In the genomic region with DNA sequence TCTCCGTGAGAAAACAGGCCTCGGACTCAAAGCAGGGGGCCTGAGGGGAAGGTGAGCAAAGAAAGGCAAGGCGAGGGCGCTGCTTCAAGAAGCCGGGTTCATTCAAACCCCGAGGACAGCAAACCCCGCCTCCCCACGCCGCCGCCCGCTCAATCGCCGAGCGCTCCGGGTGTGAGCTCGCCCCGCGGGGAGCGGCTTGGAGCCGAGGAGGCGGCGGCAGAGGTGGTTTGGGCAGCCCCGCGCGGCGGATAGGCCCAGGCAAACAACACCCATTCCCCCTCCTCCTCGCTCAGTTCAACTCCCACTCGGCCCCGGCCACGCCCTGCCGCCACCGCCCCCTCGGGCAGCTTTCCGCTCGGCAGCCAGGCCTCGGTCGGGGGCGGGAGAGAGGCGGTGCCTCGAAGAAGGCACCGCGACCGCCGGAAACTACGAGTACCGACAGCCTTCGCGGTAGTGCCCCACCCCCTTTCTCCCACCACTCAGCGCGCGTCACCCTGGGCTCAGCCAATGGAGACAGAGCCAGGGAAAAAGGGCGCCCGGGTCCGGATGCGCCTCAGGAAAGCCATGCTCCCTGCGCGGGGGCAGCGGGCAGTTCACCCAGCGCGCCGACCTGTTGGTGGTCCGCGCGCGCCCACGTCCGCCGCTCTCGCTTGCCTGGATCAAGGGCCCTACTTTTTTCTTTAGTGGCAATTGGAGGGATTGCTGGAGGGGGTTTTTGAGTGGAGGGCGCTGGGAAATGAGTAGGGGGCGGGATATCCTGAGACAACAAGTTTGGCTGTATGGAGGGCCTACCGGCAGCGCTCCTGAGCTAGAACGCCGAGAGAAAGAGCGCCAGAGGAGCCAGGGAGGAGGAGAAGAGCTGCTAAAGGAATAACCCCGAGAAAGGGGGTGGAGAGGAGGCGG, we compare ENCODE assay signal across 1 cellular context.
TF ChIP-seq lines count a peak whose summit lies in the region.

No MANE protein-coding gene starts in this region.

TF ChIP-seq in K562, 482 proteins besides CTCF, POLR2A, EP300 and RAD21 (continued from another document and continues in another):
- TF ChIP-seq, protein P1, sequence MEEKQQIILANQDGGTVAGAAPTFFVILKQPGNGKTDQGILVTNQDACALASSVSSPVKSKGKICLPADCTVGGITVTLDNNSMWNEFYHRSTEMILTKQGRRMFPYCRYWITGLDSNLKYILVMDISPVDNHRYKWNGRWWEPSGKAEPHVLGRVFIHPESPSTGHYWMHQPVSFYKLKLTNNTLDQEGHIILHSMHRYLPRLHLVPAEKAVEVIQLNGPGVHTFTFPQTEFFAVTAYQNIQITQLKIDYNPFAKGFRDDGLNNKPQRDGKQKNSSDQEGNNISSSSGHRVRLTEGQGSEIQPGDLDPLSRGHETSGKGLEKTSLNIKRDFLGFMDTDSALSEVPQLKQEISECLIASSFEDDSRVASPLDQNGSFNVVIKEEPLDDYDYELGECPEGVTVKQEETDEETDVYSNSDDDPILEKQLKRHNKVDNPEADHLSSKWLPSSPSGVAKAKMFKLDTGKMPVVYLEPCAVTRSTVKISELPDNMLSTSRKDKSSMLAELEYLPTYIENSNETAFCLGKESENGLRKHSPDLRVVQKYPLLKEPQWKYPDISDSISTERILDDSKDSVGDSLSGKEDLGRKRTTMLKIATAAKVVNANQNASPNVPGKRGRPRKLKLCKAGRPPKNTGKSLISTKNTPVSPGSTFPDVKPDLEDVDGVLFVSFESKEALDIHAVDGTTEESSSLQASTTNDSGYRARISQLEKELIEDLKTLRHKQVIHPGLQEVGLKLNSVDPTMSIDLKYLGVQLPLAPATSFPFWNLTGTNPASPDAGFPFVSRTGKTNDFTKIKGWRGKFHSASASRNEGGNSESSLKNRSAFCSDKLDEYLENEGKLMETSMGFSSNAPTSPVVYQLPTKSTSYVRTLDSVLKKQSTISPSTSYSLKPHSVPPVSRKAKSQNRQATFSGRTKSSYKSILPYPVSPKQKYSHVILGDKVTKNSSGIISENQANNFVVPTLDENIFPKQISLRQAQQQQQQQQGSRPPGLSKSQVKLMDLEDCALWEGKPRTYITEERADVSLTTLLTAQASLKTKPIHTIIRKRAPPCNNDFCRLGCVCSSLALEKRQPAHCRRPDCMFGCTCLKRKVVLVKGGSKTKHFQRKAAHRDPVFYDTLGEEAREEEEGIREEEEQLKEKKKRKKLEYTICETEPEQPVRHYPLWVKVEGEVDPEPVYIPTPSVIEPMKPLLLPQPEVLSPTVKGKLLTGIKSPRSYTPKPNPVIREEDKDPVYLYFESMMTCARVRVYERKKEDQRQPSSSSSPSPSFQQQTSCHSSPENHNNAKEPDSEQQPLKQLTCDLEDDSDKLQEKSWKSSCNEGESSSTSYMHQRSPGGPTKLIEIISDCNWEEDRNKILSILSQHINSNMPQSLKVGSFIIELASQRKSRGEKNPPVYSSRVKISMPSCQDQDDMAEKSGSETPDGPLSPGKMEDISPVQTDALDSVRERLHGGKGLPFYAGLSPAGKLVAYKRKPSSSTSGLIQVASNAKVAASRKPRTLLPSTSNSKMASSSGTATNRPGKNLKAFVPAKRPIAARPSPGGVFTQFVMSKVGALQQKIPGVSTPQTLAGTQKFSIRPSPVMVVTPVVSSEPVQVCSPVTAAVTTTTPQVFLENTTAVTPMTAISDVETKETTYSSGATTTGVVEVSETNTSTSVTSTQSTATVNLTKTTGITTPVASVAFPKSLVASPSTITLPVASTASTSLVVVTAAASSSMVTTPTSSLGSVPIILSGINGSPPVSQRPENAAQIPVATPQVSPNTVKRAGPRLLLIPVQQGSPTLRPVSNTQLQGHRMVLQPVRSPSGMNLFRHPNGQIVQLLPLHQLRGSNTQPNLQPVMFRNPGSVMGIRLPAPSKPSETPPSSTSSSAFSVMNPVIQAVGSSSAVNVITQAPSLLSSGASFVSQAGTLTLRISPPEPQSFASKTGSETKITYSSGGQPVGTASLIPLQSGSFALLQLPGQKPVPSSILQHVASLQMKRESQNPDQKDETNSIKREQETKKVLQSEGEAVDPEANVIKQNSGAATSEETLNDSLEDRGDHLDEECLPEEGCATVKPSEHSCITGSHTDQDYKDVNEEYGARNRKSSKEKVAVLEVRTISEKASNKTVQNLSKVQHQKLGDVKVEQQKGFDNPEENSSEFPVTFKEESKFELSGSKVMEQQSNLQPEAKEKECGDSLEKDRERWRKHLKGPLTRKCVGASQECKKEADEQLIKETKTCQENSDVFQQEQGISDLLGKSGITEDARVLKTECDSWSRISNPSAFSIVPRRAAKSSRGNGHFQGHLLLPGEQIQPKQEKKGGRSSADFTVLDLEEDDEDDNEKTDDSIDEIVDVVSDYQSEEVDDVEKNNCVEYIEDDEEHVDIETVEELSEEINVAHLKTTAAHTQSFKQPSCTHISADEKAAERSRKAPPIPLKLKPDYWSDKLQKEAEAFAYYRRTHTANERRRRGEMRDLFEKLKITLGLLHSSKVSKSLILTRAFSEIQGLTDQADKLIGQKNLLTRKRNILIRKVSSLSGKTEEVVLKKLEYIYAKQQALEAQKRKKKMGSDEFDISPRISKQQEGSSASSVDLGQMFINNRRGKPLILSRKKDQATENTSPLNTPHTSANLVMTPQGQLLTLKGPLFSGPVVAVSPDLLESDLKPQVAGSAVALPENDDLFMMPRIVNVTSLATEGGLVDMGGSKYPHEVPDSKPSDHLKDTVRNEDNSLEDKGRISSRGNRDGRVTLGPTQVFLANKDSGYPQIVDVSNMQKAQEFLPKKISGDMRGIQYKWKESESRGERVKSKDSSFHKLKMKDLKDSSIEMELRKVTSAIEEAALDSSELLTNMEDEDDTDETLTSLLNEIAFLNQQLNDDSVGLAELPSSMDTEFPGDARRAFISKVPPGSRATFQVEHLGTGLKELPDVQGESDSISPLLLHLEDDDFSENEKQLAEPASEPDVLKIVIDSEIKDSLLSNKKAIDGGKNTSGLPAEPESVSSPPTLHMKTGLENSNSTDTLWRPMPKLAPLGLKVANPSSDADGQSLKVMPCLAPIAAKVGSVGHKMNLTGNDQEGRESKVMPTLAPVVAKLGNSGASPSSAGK (IDR thresholded peaks at IDR 0.05), result peak; percentile 70
- TF ChIP-seq ZKSCAN1 (IDR thresholded peaks at IDR 0.05; ENCODE audit: low read depth, low read length) (no peak; the same call in 1 of the 2 replicates), NFE2L1 (tag; IDR thresholded peaks at IDR 0.05; ENCODE audit: borderline replicate concordance, low read depth) (no peak), BRD4 (IDR thresholded peaks at IDR 0.05) (no peak), MCM2 (IDR thresholded peaks at IDR 0.05; ENCODE audit: low read depth) (no peak), TAF1 (IDR thresholded peaks at IDR 0.05; ENCODE audit: control insufficient read depth, extremely low read depth, insufficient read depth, low read length, severe bottlenecking) (peak; percentile 16), RBM15 (IDR thresholded peaks at IDR 0.05; ENCODE audit: insufficient read depth, low read length) (no peak), HMG20B (CRISPR knock-in tag; IDR thresholded peaks at IDR 0.05) (no peak), SETDB1 (IDR thresholded peaks at IDR 0.05; ENCODE audit: low read length) (no peak), ZNF830 (CRISPR knock-in tag; IDR thresholded peaks at IDR 0.05) (peak; percentile 83; the same call in 1 of the 2 replicates), GATAD2B (IDR thresholded peaks at IDR 0.05; ENCODE audit: borderline replicate concordance) (no peak), SMARCB1 (IDR thresholded peaks at IDR 0.05; ENCODE audit: insufficient read length, low read depth) (no peak), POLR2AphosphoS5 (IDR thresholded peaks at IDR 0.05; ENCODE audit: control insufficient read depth, insufficient read depth, low read depth, low read length) (peak; percentile 63; the same call in 1 of the 2 replicates), EP400 (IDR thresholded peaks at IDR 0.05) (peak; percentile 88), BHLHE40 (IDR thresholded peaks at IDR 0.05; ENCODE audit: low read length) (no peak), PHF8 (IDR thresholded peaks at IDR 0.05; ENCODE audit: borderline replicate concordance, low read length) (peak; percentile 82), NUFIP1 (IDR thresholded peaks at IDR 0.05; ENCODE audit: partially characterized antibody) (no peak), JUN (IDR thresholded peaks at IDR 0.05; ENCODE audit: borderline replicate concordance, low read depth, low read length) (peak; percentile 30; the same call in 1 of the 2 replicates), JUN (CRISPR knock-in tag; IDR thresholded peaks at IDR 0.05; ENCODE audit: borderline replicate concordance) (no peak), PTBP1 (IDR thresholded peaks at IDR 0.05; ENCODE audit: low read depth, low read length) (no peak)
- TF ChIP-seq, protein P2, sequence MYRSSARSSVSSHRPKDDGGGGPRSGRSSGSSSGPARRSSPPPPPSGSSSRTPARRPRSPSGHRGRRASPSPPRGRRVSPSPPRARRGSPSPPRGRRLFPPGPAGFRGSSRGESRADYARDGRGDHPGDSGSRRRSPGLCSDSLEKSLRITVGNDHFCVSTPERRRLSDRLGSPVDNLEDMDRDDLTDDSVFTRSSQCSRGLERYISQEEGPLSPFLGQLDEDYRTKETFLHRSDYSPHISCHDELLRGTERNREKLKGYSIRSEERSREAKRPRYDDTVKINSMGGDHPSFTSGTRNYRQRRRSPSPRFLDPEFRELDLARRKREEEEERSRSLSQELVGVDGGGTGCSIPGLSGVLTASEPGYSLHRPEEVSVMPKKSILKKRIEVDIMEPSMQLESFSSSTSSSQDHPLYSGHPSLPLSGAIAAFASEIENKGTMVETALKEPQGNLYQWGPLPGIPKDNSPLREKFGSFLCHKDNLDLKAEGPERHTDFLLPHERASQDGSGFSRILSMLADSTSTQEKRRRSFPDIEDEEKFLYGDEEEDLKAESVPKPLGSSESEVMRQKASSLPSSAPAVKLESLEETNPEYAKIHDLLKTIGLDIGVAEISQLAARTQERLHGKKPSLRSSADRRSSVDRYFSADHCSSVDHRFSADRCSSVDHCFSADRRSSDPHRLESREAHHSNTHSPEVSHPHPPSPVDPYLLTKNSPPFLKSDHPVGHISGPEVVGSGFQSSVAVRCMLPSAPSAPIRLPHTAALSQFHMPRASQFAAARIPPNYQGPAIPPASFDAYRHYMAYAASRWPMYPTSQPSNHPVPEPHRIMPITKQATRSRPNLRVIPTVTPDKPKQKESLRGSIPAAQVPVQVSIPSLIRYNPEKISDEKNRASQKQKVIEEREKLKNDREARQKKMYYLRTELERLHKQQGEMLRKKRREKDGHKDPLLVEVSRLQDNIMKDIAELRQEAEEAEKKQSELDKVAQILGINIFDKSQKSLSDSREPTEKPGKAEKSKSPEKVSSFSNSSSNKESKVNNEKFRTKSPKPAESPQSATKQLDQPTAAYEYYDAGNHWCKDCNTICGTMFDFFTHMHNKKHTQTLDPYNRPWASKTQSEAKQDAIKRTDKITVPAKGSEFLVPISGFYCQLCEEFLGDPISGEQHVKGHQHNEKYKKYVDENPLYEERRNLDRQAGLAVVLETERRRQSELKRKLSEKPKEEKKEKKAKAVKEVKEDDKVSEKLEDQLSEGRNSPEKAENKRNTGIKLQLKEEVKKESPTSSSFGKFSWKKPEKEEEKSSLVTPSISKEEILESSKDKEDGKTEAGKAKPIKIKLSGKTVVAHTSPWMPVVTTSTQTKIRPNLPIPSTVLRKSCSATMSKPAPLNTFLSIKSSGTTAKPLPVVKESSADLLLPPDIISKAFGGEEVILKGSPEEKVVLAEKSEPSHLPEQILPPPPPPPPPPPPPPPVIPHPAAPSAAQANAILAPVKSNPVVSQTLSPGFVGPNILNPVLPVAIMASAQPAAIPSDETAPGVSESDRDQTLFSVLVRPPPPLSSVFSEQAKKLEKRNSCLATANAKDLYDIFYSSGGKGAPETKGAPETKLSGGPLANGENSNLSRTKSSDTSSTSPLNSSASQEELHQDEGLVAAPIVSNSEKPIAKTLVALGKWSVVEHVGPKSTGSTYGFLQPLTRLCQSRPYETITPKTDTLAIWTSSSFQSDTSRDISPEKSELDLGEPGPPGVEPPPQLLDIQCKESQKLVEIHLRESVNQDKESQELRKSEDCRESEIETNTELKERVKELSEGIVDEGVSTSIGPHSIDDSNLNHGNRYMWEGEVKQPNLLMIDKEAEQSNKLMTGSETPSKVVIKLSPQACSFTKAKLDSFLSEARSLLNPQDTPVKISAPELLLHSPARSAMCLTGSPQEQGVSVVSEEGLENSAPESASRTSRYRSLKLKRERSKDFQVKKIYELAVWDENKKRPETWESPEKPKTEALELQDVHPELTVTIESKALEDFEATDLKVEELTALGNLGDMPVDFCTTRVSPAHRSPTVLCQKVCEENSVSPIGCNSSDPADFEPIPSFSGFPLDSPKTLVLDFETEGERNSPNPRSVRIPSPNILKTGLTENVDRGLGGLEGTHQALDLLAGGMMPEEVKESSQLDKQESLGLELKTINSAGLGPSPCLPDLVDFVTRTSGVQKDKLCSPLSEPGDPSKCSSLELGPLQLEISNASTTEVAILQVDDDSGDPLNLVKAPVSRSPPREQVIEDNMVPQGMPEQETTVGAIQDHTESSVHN (IDR thresholded peaks at IDR 0.05; ENCODE audit: borderline replicate concordance in 1 of 2, low read depth in 1 of 2), result no peak
- TF ChIP-seq, protein P3, sequence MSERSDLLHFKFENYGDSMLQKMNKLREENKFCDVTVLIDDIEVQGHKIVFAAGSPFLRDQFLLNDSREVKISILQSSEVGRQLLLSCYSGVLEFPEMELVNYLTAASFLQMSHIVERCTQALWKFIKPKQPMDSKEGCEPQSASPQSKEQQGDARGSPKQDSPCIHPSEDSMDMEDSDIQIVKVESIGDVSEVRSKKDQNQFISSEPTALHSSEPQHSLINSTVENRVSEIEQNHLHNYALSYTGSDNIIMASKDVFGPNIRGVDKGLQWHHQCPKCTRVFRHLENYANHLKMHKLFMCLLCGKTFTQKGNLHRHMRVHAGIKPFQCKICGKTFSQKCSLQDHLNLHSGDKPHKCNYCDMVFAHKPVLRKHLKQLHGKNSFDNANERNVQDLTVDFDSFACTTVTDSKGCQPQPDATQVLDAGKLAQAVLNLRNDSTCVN (CRISPR knock-in tag; IDR thresholded peaks at IDR 0.05), result no peak
- TF ChIP-seq, protein P4, sequence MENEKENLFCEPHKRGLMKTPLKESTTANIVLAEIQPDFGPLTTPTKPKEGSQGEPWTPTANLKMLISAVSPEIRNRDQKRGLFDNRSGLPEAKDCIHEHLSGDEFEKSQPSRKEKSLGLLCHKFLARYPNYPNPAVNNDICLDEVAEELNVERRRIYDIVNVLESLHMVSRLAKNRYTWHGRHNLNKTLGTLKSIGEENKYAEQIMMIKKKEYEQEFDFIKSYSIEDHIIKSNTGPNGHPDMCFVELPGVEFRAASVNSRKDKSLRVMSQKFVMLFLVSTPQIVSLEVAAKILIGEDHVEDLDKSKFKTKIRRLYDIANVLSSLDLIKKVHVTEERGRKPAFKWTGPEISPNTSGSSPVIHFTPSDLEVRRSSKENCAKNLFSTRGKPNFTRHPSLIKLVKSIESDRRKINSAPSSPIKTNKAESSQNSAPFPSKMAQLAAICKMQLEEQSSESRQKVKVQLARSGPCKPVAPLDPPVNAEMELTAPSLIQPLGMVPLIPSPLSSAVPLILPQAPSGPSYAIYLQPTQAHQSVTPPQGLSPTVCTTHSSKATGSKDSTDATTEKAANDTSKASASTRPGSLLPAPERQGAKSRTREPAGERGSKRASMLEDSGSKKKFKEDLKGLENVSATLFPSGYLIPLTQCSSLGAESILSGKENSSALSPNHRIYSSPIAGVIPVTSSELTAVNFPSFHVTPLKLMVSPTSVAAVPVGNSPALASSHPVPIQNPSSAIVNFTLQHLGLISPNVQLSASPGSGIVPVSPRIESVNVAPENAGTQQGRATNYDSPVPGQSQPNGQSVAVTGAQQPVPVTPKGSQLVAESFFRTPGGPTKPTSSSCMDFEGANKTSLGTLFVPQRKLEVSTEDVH (IDR thresholded peaks at IDR 0.05; ENCODE audit: low read depth, partially characterized antibody), result no peak
